19 cellular contexts compared by ENCODE assay signal in genomic region chr6:155958550-155958949, GRCh38.
DNase-seq lines count a peak whose midpoint lies in the region; ATAC-seq and TF ChIP-seq lines count a peak whose summit lies in the region.
"Had no signal": no experiment of that assay in that cellular context is flagged by ENCODE, and none has a peak within 500 bp of the region (broad histone marks: within the 10 kb centered on the region; RNA-seq: fewer than 3 reads in every experiment).

No MANE protein-coding gene starts in this region.

- no peaks in the 10 kb centered on the region for H4K20me1 ChIP-seq in mammary epithelial cell (ENCODE audit: insufficient read depth, low read length)

- H3K4me1 Mint-ChIP-seq in MCF 10A (ENCODE audit: insufficient read depth, unreplicated experiment), result no peaks in the 10 kb centered on the region
- H3K4me1 Mint-ChIP-seq in activated T-helper 17 cell treated with anti-CD3 and anti-CD28 coated beads, Interleukin-2, amount 50 U/mL, for 72 hours, result no peaks in the 10 kb centered on the region
- H3K4me1 Mint-ChIP-seq: CD4-positive, alpha-beta memory T cell had no signal

- WGBS in mammary epithelial cell (ENCODE audit: low coverage, missing lambda C conversion rate), result 6% methylated on average over 2 of the region's 2 CpGs

- BruUV-seq in MCF 10A (replicated peaks; lab: Mats Ljungman, UMichigan) (no TSS peak), mammary epithelial cell (replicated peaks; lab: Mats Ljungman, UMichigan) (no TSS peak)

- no peaks in the 10 kb centered on the region for H3K36me3 Mint-ChIP-seq in MCF 10A (ENCODE audit: insufficient read depth, unreplicated experiment)
- H3K36me3 Mint-ChIP-seq in activated T-helper 17 cell treated with anti-CD3 and anti-CD28 coated beads, Interleukin-2, amount 50 U/mL, for 72 hours (ENCODE audit: low read depth), result no peaks in the 10 kb centered on the region

- intact Hi-C loops in MCF 10A (cut with micrococcal nuclease) (no loop called here), mammary epithelial cell (cut with micrococcal nuclease) (no loop called here), mucosa of descending colon (cut with DNase I, micrococcal nuclease) (no loop called here), upper lobe of right lung (cut with DNase I) (no loop called here), posterior cingulate gyrus (cut with DNase I) (no loop called here)

- H3K4me2 ChIP-seq in mammary epithelial cell (ENCODE audit: insufficient read depth, low read depth, low read length), result no peak overlapping the region
- H3K4me2 ChIP-seq: A549 had no signal

- no peaks in the 10 kb centered on the region for H3K79me2 ChIP-seq in mammary epithelial cell (ENCODE audit: insufficient read depth, low read length)

- CTCF ChIA-PET in MCF 10A (lab: Yijun Ruan, JAX), result interaction anchor here (0.6 kb wide), 1 partner anchor 491 kb away, joined by 3 read pairs; no protein-coding TSS in a partner anchor
- CTCF ChIA-PET in mammary epithelial cell (lab: Charles Lee; ENCODE audit: low non-redundant PET), result no interaction called here

- H3K36me3 ChIP-seq in mammary epithelial cell (ENCODE audit: insufficient read depth, low read length) (no peaks in the 10 kb centered on the region), mucosa of descending colon (ENCODE audit: low read depth) (no peaks in the 10 kb centered on the region), upper lobe of right lung (no peaks in the 10 kb centered on the region)

- H3K27me3 ChIP-seq in mammary epithelial cell (ENCODE audit: insufficient read depth, low read length) (no peaks in the 10 kb centered on the region), upper lobe of right lung (no peaks in the 10 kb centered on the region)

- no peak overlapping the region for H3K4me3 Mint-ChIP-seq in MCF 10A (ENCODE audit: unreplicated experiment)
- H3K4me3 Mint-ChIP-seq in activated T-helper 17 cell treated with anti-CD3 and anti-CD28 coated beads, Interleukin-2, amount 50 U/mL, for 72 hours, result no peak overlapping the region
- H3K4me3 Mint-ChIP-seq: CD4-positive, alpha-beta memory T cell; H9 had no signal

- H3K27me3 Mint-ChIP-seq in MCF 10A (ENCODE audit: insufficient read depth, unreplicated experiment), result no peaks in the 10 kb centered on the region
- no peaks in the 10 kb centered on the region for H3K27me3 Mint-ChIP-seq in activated T-helper 17 cell treated with anti-CD3 and anti-CD28 coated beads, Interleukin-2, amount 50 U/mL, for 72 hours
- H3K27me3 Mint-ChIP-seq: CD4-positive, alpha-beta memory T cell had no signal

- ATAC-seq in mucosa of descending colon (peak; percentile 87), upper lobe of right lung (peak; percentile 32)
- ATAC-seq in activated T-helper 17 cell treated with anti-CD3 and anti-CD28 coated beads, Interleukin-2, amount 50 U/mL, for 72 hours (replicated peaks), result no peak
- ATAC-seq: A549, K562 had no signal

- H3K9me3 ChIP-seq in mammary epithelial cell (replicated peaks; ENCODE audit: insufficient read depth, low read length), result peaks cover 2% of the 10 kb centered on the region
- H3K9me3 ChIP-seq in mucosa of descending colon, result no peaks in the 10 kb centered on the region
- no peaks in the 10 kb centered on the region for H3K9me3 ChIP-seq in upper lobe of right lung
- H3K9me3 ChIP-seq: A549 had no signal

- H3K27ac Mint-ChIP-seq in MCF 10A (ENCODE audit: low read depth, unreplicated experiment), result no peak overlapping the region
- H3K27ac Mint-ChIP-seq in activated T-helper 17 cell treated with anti-CD3 and anti-CD28 coated beads, Interleukin-2, amount 50 U/mL, for 72 hours, result no peak overlapping the region
- H3K27ac Mint-ChIP-seq: CD4-positive, alpha-beta memory T cell had no signal

- dilution Hi-C loops in mammary epithelial cell (cut with HindIII; ENCODE audit: low sequenced_read_pairs), result no loop called here

- H3K4me3 ChIP-seq in mammary epithelial cell (replicated peaks in 1 of 3; ENCODE audit: insufficient read depth in 1 of 3, low read depth in 2 of 3, low read length in 3 of 3), result no peak overlapping the region
- H3K4me3 ChIP-seq in mucosa of descending colon, result no peak overlapping the region
- H3K4me3 ChIP-seq in upper lobe of right lung, result no peak overlapping the region
- H3K4me3 ChIP-seq: A549, K562, SK-N-MC had no signal

- H3K4me1 ChIP-seq in mammary epithelial cell (ENCODE audit: insufficient read depth, low read length) (no peaks in the 10 kb centered on the region), mucosa of descending colon (ENCODE audit: low read depth) (peaks cover 17% of the 10 kb centered on the region), upper lobe of right lung (no peaks in the 10 kb centered on the region)
- H3K4me1 ChIP-seq: A549 had no signal

- in situ Hi-C loops in mammary epithelial cell (cut with MboI; ENCODE audit: low sequenced_read_pairs in 2 of 2), result no loop called here

- H3K27ac ChIP-seq in mammary epithelial cell (ENCODE audit: insufficient read depth, low read depth, low read length), result no peak overlapping the region
- H3K27ac ChIP-seq in upper lobe of right lung, result no peak overlapping the region
- H3K27ac ChIP-seq: A549, SK-N-MC had no signal

- no peak overlapping the region for H2AFZ ChIP-seq in mammary epithelial cell (ENCODE audit: low read depth, low read length)

- no peak overlapping the region for H3K9ac ChIP-seq in mammary epithelial cell (ENCODE audit: insufficient read depth, low read length)

- POLR2A ChIA-PET in MCF 10A (lab: Yijun Ruan, JAX), result interaction anchor here (0.6 to 0.9 kb wide), 2 partner anchors 231 to 279 kb away, joined by 3 read pairs; no protein-coding TSS in a partner anchor

- DNase-seq in MCF 10A (ENCODE audit: unreplicated experiment) (peak; percentile 36), mammary epithelial cell (no peak), RPMI8226 (peak; percentile 15), mucosa of descending colon (peak; percentile 84 to 92 (median 89)), upper lobe of right lung (no peak), posterior cingulate gyrus (no peak)
- DNase-seq in activated CD4-positive, alpha-beta T cell treated with anti-CD3 and anti-CD28 coated beads for 48 hours, result no peak
- DNase-seq: CD4-positive, alpha-beta memory T cell; DND-41; H9; NCI-H1417; NCI-H1930; NCI-H2171 treated with DMSO at 0.1 percent for 48 hours; NCI-H446; SHP77 had no signal

- H3K9me3 Mint-ChIP-seq in MCF 10A (ENCODE audit: unreplicated experiment), result peaks cover 7% of the 10 kb centered on the region
- H3K9me3 Mint-ChIP-seq in activated T-helper 17 cell treated with anti-CD3 and anti-CD28 coated beads, Interleukin-2, amount 50 U/mL, for 72 hours, result peaks cover 8% of the 10 kb centered on the region
- H3K9me3 Mint-ChIP-seq: H9 had no signal

- TF ChIP-seq CTCF in MCF 10A (IDR thresholded peaks at IDR 0.05; ENCODE audit: unreplicated experiment) (no peak), mammary epithelial cell (conservative IDR thresholded peaks at IDR 0.05 in 1 of 2, IDR thresholded peaks at IDR 0.05 in 1 of 2; ENCODE audit: extremely low read depth in 1 of 2, insufficient read depth in 1 of 2, low read depth in 1 of 2, low read length in 2 of 2) (no peak), mucosa of descending colon (IDR thresholded peaks at IDR 0.05) (no peak), upper lobe of right lung (IDR thresholded peaks at IDR 0.05) (no peak)

Comparison
In these comparisons a context has a peak if more than half of its experiments do, and no peak if none do; other contexts are left out.
1. DNase-seq: peak in MCF 10A (single experiment), RPMI8226 (single experiment) and mucosa of descending colon (3 of 3); none in mammary epithelial cell (single experiment), upper lobe of right lung (single experiment), posterior cingulate gyrus (0 of 10) and activated CD4-positive, alpha-beta T cell treated with anti-CD3 and anti-CD28 coated beads for 48 hours (single experiment).